1 cellular context compared by ENCODE assay signal in genomic region chr2:9630750-9631483, GRCh38.
TF ChIP-seq lines count a peak whose summit lies in the region.

Gene YWHAQ (minus strand): TSS chr2:9630997. CDS start chr2:9630452, 545 bp downstream.

TF ChIP-seq in HepG2, 621 proteins besides CTCF, POLR2A, EP300 and RAD21 (continued from another document):
- TF ChIP-seq ZNF615 (CRISPR knock-in tag; IDR thresholded peaks at IDR 0.05; ENCODE audit: borderline replicate concordance) (peak; percentile 79; the same call in 1 of the 2 replicates), XRCC5 (optimal IDR thresholded peaks at IDR 0.05; ENCODE audit: low read length) (peak; percentile 94), DMAP1 (CRISPR knock-in tag; IDR thresholded peaks at IDR 0.05) (peak; percentile 91), HIVEP1 (CRISPR knock-in tag; IDR thresholded peaks at IDR 0.05) (peak; percentile 93), ZNF281 (CRISPR knock-in tag; IDR thresholded peaks at IDR 0.05; ENCODE audit: borderline replicate concordance) (no peak), NCOA2 (CRISPR knock-in tag; IDR thresholded peaks at IDR 0.05) (peak; percentile 7; the same call in 1 of the 2 replicates), FOSL1 (CRISPR knock-in tag; IDR thresholded peaks at IDR 0.05; ENCODE audit: borderline replicate concordance) (no peak), ZNF710 (CRISPR knock-in tag; IDR thresholded peaks at IDR 0.05; ENCODE audit: borderline replicate concordance) (no peak), DPF2 (CRISPR knock-in tag; IDR thresholded peaks at IDR 0.05; ENCODE audit: borderline replicate concordance, low read depth) (0 out of 2 replicates have a peak, but pooled peaks have one; percentile 21), ZNF20 (CRISPR knock-in tag; IDR thresholded peaks at IDR 0.05) (no peak), MATR3 (CRISPR knock-in tag; IDR thresholded peaks at IDR 0.05) (no peak), NPAS2 (CRISPR knock-in tag; IDR thresholded peaks at IDR 0.05; ENCODE audit: borderline replicate concordance) (no peak), ZNF597 (CRISPR knock-in tag; IDR thresholded peaks at IDR 0.05) (no peak), MEIS2 (CRISPR knock-in tag; IDR thresholded peaks at IDR 0.05) (no peak; the same call in 1 of the 2 replicates), PITX1 (CRISPR knock-in tag; IDR thresholded peaks at IDR 0.05) (peak; percentile 73; the same call in 1 of the 2 replicates), FUBP1 (CRISPR knock-in tag; IDR thresholded peaks at IDR 0.05; ENCODE audit: borderline replicate concordance) (no peak), ZNF780A (CRISPR knock-in tag; IDR thresholded peaks at IDR 0.05) (no peak; the same call in 1 of the 2 replicates), ZNF280D (CRISPR knock-in tag; IDR thresholded peaks at IDR 0.05) (peak; percentile 14; the same call in 1 of the 2 replicates), JDP2 (CRISPR knock-in tag; IDR thresholded peaks at IDR 0.05; ENCODE audit: borderline replicate concordance) (no peak), ZNF563 (CRISPR knock-in tag; IDR thresholded peaks at IDR 0.05) (peak; percentile 82; the same call in 1 of the 2 replicates), ZBTB43 (CRISPR knock-in tag; conservative IDR thresholded peaks at IDR 0.05) (no peak), ZC3H13 (CRISPR knock-in tag; IDR thresholded peaks at IDR 0.05) (no peak), TFDP1 (CRISPR knock-in tag; IDR thresholded peaks at IDR 0.05; ENCODE audit: borderline replicate concordance) (peak; percentile 98), NFYC (CRISPR knock-in tag; IDR thresholded peaks at IDR 0.05) (peak; percentile 100), SMARCC2 (IDR thresholded peaks at IDR 0.05) (no peak), MYC (CRISPR knock-in tag; IDR thresholded peaks at IDR 0.05; ENCODE audit: borderline replicate concordance) (peak; percentile 84), HDAC1 (CRISPR knock-in tag; IDR thresholded peaks at IDR 0.05) (peak; percentile 61; the same call in 1 of the 2 replicates), ZFP41 (CRISPR knock-in tag; IDR thresholded peaks at IDR 0.05; ENCODE audit: borderline replicate concordance) (no peak), REST (IDR thresholded peaks at IDR 0.05; ENCODE audit: borderline replicate concordance in 1 of 2, low read depth in 1 of 2, low read length in 2 of 2) (peak in 1 of 2 experiments; percentile 41; a peak in 1 of 4 replicates), ATF5 (CRISPR knock-in tag; IDR thresholded peaks at IDR 0.05; ENCODE audit: low read depth) (no peak; the same call in 1 of the 2 replicates), STAT5B (CRISPR knock-in tag; IDR thresholded peaks at IDR 0.05) (peak; percentile 61; the same call in 1 of the 2 replicates), AGO2 (optimal IDR thresholded peaks at IDR 0.05; ENCODE audit: low read depth, low read length) (no peak), CREB1 (IDR thresholded peaks at IDR 0.05) (peak; percentile 95), CREB1 (CRISPR knock-in tag; IDR thresholded peaks at IDR 0.05) (peak; percentile 97), ZNF350 (CRISPR knock-in tag; IDR thresholded peaks at IDR 0.05; ENCODE audit: borderline replicate concordance, low read depth) (peak; percentile 97), TBP (CRISPR knock-in tag; IDR thresholded peaks at IDR 0.05) (no peak), NRL (CRISPR knock-in tag; IDR thresholded peaks at IDR 0.05; ENCODE audit: borderline replicate concordance) (no peak), RAD51 (IDR thresholded peaks at IDR 0.05; ENCODE audit: borderline replicate concordance) (no peak)
